1 cellular context compared by ENCODE assay signal in the genomic region with DNA sequence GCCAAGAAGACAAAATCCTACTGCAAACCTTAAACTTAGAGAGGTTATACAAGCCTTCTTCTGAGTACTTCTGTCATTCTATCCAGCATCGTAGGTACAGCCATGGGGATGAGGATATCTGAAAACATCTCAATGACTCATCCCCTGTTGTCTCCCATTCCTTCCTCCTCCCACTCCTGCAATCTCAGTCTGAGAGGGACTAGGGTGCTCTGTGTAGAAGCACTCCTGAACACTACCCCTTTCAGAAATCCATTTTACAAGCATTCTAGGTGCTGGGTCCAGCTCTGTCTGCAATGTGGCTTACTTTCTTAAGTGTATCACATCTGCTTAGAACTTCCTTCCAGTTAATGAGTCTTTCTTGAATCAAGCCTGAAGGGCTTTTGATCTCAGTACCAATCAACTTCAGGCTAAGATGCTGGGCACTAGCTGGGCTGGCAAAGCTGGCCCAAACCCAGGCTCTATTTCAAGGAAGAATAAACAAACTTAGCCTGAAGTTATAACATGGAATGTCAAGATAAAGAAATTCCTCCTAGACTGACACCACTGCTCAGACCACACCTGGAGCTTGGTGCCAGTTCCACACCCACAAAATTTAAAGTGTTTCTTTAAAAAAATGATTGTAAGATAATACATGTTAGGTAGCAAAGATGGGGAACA.
TF ChIP-seq lines count a peak whose summit lies in the region.

No MANE protein-coding gene starts in this region.

TF ChIP-seq in endothelial cell of umbilical vein, 7 proteins besides CTCF, POLR2A, EP300 and RAD21:
- TF ChIP-seq JUN (IDR thresholded peaks at IDR 0.05; ENCODE audit: borderline replicate concordance, insufficient read depth, insufficient read length, low read depth) (peak; percentile 10), EZH2 (IDR thresholded peaks at IDR 0.05; ENCODE audit: borderline replicate concordance, low read depth, low read length, severe bottlenecking) (no peak)
TF ChIP-seq in endothelial cell of umbilical vein: peak in this region for 1.
